18 cellular contexts compared by ENCODE assay signal in the genomic region with DNA sequence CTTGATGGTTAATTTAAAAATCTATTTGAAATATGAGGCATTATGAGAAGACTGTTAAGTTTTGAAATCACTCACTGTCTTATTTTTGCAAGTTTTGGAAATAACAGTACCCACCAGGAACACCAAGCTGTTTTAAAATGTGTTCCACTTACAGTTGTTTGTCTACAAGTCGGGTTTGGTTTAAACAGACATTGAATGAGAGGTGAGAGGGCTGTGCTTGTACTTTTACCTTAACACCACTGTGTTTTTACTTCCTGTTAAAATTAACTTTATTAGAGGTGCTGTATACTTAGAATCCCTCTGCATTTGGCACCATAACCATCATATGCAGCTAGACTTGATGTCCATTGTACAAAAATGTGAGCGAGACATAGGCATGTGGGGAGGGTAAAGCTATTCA. TPM values are rescaled to one million over a fixed set of nuclear protein-coding genes. Genes with fewer than 3 reads are reported as not detected.
DNase-seq lines count a peak whose midpoint lies in the region; ATAC-seq and TF ChIP-seq lines count a peak whose summit lies in the region.
"Had no signal": no experiment of that assay in that cellular context is flagged by ENCODE, and none has a peak within 500 bp of the region (broad histone marks: within the 10 kb centered on the region; RNA-seq: fewer than 3 reads in every experiment).

No MANE protein-coding gene starts in this region.

- peaks cover 11% of the 10 kb centered on the region for H3K36me3 Mint-ChIP-seq in CD4-positive, CD25-positive, alpha-beta regulatory T cell
- peaks cover 53% of the 10 kb centered on the region for H3K36me3 Mint-ChIP-seq in activated CD4-positive, alpha-beta memory T cell treated with anti-CD3 and anti-CD28 coated beads, Interleukin-2, amount 10 ng/mL, durations not matched to agents 7 days and 5 days (ENCODE audit: low read depth)
- H3K36me3 Mint-ChIP-seq in memory B cell (peaks cover 3% of the 10 kb centered on the region), Calu3 (ENCODE audit: insufficient read depth, unreplicated experiment) (no peaks in the 10 kb centered on the region)

- peak; percentile 34 for DNase-seq in activated CD8-positive, alpha-beta memory T cell treated with anti-CD3 and anti-CD28 coated beads, Interleukin-2, amount 50 U/mL, for 48 hours
- DNase-seq in activated CD8-positive, alpha-beta memory T cell treated with anti-CD3 and anti-CD28 coated beads for 24 hours = no peak
- peak in 1 of 3 donors; percentile 44 for DNase-seq in CD4-positive, CD25-positive, alpha-beta regulatory T cell
- no peak for DNase-seq in activated CD4-positive, alpha-beta memory T cell treated with anti-CD3 and anti-CD28 coated beads, Interleukin-2, amount 10 ng/mL, durations not matched to agents 7 days and 5 days
- DNase-seq in memory B cell (ENCODE audit: low spot score in 2 of 2) (no peak), NAMALWA (ENCODE audit: low spot score) (no peak), Calu3 (no peak), NCI-H2081 (lab: John Stamatoyannopoulos, UW) (no peak)
- DNase-seq: NCI-H1436, NCI-H2171, NCI-H69 had no signal

- peak overlapping the region; percentile 78 to 90 (median 86) for H3K4me3 Mint-ChIP-seq in CD4-positive, CD25-positive, alpha-beta regulatory T cell
- H3K4me3 Mint-ChIP-seq in activated CD4-positive, alpha-beta memory T cell treated with anti-CD3 and anti-CD28 coated beads, Interleukin-2, amount 10 ng/mL, durations not matched to agents 7 days and 5 days = peak overlapping the region; percentile 31
- H3K4me3 Mint-ChIP-seq in memory B cell = peak overlapping the region; percentile 27
- no peak overlapping the region for H3K4me3 Mint-ChIP-seq in Calu3 (ENCODE audit: low read depth, unreplicated experiment)
- H3K4me3 Mint-ChIP-seq: CD14-positive monocyte had no signal

- H3K4me1 ChIP-seq in CD4-positive, CD25-positive, alpha-beta regulatory T cell (ENCODE audit: control insufficient read depth, insufficient read depth, low read length, poor library complexity, severe bottlenecking) = peaks cover 85% of the 10 kb centered on the region
- H3K4me1 ChIP-seq: breast epithelium, HAP-1 had no signal

- peaks cover 50 to 98% (median 81%) of the 10 kb centered on the region in 4 donors for H3K4me1 Mint-ChIP-seq in CD4-positive, CD25-positive, alpha-beta regulatory T cell
- peaks cover 88% of the 10 kb centered on the region for H3K4me1 Mint-ChIP-seq in activated CD4-positive, alpha-beta memory T cell treated with anti-CD3 and anti-CD28 coated beads, Interleukin-2, amount 10 ng/mL, durations not matched to agents 7 days and 5 days
- H3K4me1 Mint-ChIP-seq in memory B cell (peaks cover 58% of the 10 kb centered on the region), Calu3 (ENCODE audit: low read depth, unreplicated experiment) (peaks cover 7% of the 10 kb centered on the region)

- no peaks in the 10 kb centered on the region for H3K27me3 Mint-ChIP-seq in CD4-positive, CD25-positive, alpha-beta regulatory T cell
- H3K27me3 Mint-ChIP-seq in activated CD4-positive, alpha-beta memory T cell treated with anti-CD3 and anti-CD28 coated beads, Interleukin-2, amount 10 ng/mL, durations not matched to agents 7 days and 5 days = no peaks in the 10 kb centered on the region
- H3K27me3 Mint-ChIP-seq in memory B cell = no peaks in the 10 kb centered on the region
- no peaks in the 10 kb centered on the region for H3K27me3 Mint-ChIP-seq in Calu3 (ENCODE audit: unreplicated experiment)

- peak overlapping the region; percentile 83 to 91 (median 89) for H3K27ac Mint-ChIP-seq in CD4-positive, CD25-positive, alpha-beta regulatory T cell
- H3K27ac Mint-ChIP-seq in activated CD4-positive, alpha-beta memory T cell treated with anti-CD3 and anti-CD28 coated beads, Interleukin-2, amount 10 ng/mL, durations not matched to agents 7 days and 5 days = peak overlapping the region; percentile 64
- peak overlapping the region; percentile 82 for H3K27ac Mint-ChIP-seq in memory B cell
- no peak overlapping the region for H3K27ac Mint-ChIP-seq in Calu3 (ENCODE audit: unreplicated experiment)

- H3K9me3 Mint-ChIP-seq in CD4-positive, CD25-positive, alpha-beta regulatory T cell = no peaks in the 10 kb centered on the region
- peaks cover 9% of the 10 kb centered on the region for H3K9me3 Mint-ChIP-seq in activated CD4-positive, alpha-beta memory T cell treated with anti-CD3 and anti-CD28 coated beads, Interleukin-2, amount 10 ng/mL, durations not matched to agents 7 days and 5 days
- no peaks in the 10 kb centered on the region for H3K9me3 Mint-ChIP-seq in memory B cell
- no peaks in the 10 kb centered on the region for H3K9me3 Mint-ChIP-seq in Calu3 (ENCODE audit: low read depth, unreplicated experiment)
- H3K9me3 Mint-ChIP-seq: CD14-positive monocyte had no signal

- POLR2A ChIA-PET in activated CD4-positive, alpha-beta memory T cell treated with anti-CD3 and anti-CD28 coated beads, Interleukin-2, amount 10 ng/mL, durations not matched to agents 7 days and 5 days (lab: Charles Lee) = interaction anchor here (0.8 to 8.4 kb wide), 5 partner anchors 10 to 193 kb away, joined by 3 to 66 read pairs (median 29); partner anchors contain the start of gene CDK17

- no peak for ATAC-seq in CD4-positive, CD25-positive, alpha-beta regulatory T cell (ENCODE audit: low read depth in 2 of 2)
- no peak for ATAC-seq in memory B cell (ENCODE audit: low read depth)
- ATAC-seq: A549, HepG2 had no signal

- peak overlapping the region; percentile 73 for H3K4me3 ChIP-seq in CD4-positive, CD25-positive, alpha-beta regulatory T cell (ENCODE audit: low read depth, low read length)
- H3K4me3 ChIP-seq: A549, breast epithelium, HAP-1, vagina had no signal

- H3K36me3 ChIP-seq in CD4-positive, CD25-positive, alpha-beta regulatory T cell (ENCODE audit: control insufficient read depth, insufficient read depth, low read length) = no peaks in the 10 kb centered on the region
- H3K36me3 ChIP-seq: breast epithelium, HAP-1, vagina had no signal

- H3K27me3 ChIP-seq in CD4-positive, CD25-positive, alpha-beta regulatory T cell (ENCODE audit: control insufficient read depth, insufficient read depth, low read length) = no peaks in the 10 kb centered on the region
- H3K27me3 ChIP-seq: breast epithelium, vagina had no signal

- intact Hi-C loops in Calu3 (cut with micrococcal nuclease; ENCODE audit: unreplicated experiment) = no loop called here

- H3K27ac ChIP-seq in CD4-positive, CD25-positive, alpha-beta regulatory T cell (ENCODE audit: insufficient read depth, low read length, poor library complexity, severe bottlenecking) = peak overlapping the region; percentile 69
- H3K27ac ChIP-seq: A549, breast epithelium, vagina, VCaP had no signal

- H3K9me3 ChIP-seq in CD4-positive, CD25-positive, alpha-beta regulatory T cell (ENCODE audit: control insufficient read depth in 2 of 2, low read length in 2 of 2) = no peaks in the 10 kb centered on the region
- H3K9me3 ChIP-seq: breast epithelium, HAP-1, vagina had no signal

- BruUV-seq in Calu3 (replicated peaks; lab: Mats Ljungman, UMichigan) = no TSS peak

- no peak for TF ChIP-seq CTCF in Calu3 (IDR thresholded peaks at IDR 0.05; ENCODE audit: unreplicated experiment)

- CTCF ChIA-PET in activated CD4-positive, alpha-beta memory T cell treated with anti-CD3 and anti-CD28 coated beads, Interleukin-2, amount 10 ng/mL, durations not matched to agents 7 days and 5 days (lab: Charles Lee) = interaction anchor here (0.6 to 7.1 kb wide), 3 partner anchors 12 to 142 kb away, joined by 3 to 37 read pairs (median 3); no protein-coding TSS in a partner anchor
- CTCF ChIA-PET in Calu3 (lab: Charles Lee) = no interaction called here

RNA-seq across cellular contexts. Expression of gene ELK3, which starts 12.8 kb away (rescaled TPM):
- total RNA-seq in CD4-positive, CD25-positive, alpha-beta regulatory T cell = 84.7 TPM
- 10 to 100 TPM; 33.4 to 47.9 (median 38.3) TPM for polyA plus RNA-seq in CD4-positive, CD25-positive, alpha-beta regulatory T cell
- total RNA-seq in activated CD4-positive, alpha-beta memory T cell treated with anti-CD3 and anti-CD28 coated beads, Interleukin-2, amount 10 ng/mL, durations not matched to agents 7 days and 5 days = 10 to 100 TPM; 46.3 TPM
- 25.6 and 34.1 TPM in 2 replicates for total RNA-seq in Calu3 (2022)
